ENCODE assay signal across 38 cellular contexts in the genomic region with DNA sequence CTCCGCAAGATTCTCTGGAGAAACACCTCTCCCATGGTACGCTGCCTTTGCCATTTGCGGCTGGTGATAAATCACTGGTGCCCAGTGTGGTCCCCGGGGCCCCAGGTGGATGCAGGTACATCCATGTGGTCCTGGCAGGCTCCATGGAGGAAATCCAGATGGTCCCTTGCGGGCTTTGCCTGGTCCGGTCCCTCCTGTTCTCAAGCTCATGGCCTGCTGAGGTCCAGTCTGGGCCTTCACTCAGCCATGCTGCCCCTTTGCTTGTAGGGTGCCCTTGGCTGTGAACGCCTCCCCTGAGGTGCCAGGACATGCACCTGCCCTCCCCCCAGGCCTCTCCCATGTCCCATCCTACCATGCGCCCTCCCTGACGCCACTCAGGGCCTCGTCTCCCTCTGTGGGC. TPM values are rescaled to one million over a fixed set of nuclear protein-coding genes. Genes with fewer than 3 reads are reported as not detected.
"Had no signal": no experiment of that assay in that cellular context is flagged by ENCODE, and none has a peak within 500 bp of the region (broad histone marks: within the 10 kb centered on the region; RNA-seq: fewer than 3 reads in every experiment).

No MANE protein-coding gene starts in this region.

- H3K36me3 Mint-ChIP-seq: activated naive CD4-positive, alpha-beta T cell treated with anti-CD3 and anti-CD28 coated beads, Interleukin-2, amount 10 ng/mL, durations not matched to agents 7 days and 5 days; activated naive CD4-positive, alpha-beta T cell treated with anti-CD3 and anti-CD28 coated beads, Interleukin-2, amount 50 U/mL, for 24 hours; activated naive CD8-positive, alpha-beta T cell; activated naive CD8-positive, alpha-beta T cell treated with anti-CD3 and anti-CD28 coated beads for 36 hours; activated naive CD8-positive, alpha-beta T cell treated with anti-CD3 and anti-CD28 coated beads, Interleukin-2, amount 10 ng/mL, durations not matched to agents 7 days and 5 days; brain had no signal

- H3K27me3 ChIP-seq: adrenal gland, ascending aorta, body of pancreas, brain microvascular endothelial cell, cardiac muscle cell had no signal

- H3K27ac Mint-ChIP-seq: activated naive CD4-positive, alpha-beta T cell treated with anti-CD3 and anti-CD28 coated beads for 36 hours; activated naive CD4-positive, alpha-beta T cell treated with anti-CD3 and anti-CD28 coated beads, Interleukin-2, amount 10 ng/mL, durations not matched to agents 7 days and 5 days; activated naive CD4-positive, alpha-beta T cell treated with anti-CD3 and anti-CD28 coated beads, Interleukin-2, amount 50 U/mL, for 24 hours; activated naive CD4-positive, alpha-beta T cell treated with anti-CD3 and anti-CD28 coated beads, Interleukin-2, amount 50 U/mL, for 72 hours; activated naive CD8-positive, alpha-beta T cell; activated naive CD8-positive, alpha-beta T cell treated with anti-CD3 and anti-CD28 coated beads for 36 hours; activated naive CD8-positive, alpha-beta T cell treated with anti-CD3 and anti-CD28 coated beads, Interleukin-2, amount 10 ng/mL, durations not matched to agents 7 days and 5 days; activated naive CD8-positive, alpha-beta T cell treated with anti-CD3 and anti-CD28 coated beads, Interleukin-2, amount 50 U/mL, for 24 hours; activated T-cell treated with anti-CD3 and anti-CD28 coated beads, Interleukin-2, amount 50 U/mL, for 24 hours; activated T-cell treated with anti-CD3 and anti-CD28 coated beads, Interleukin-2, amount 50 U/mL, for 72 hours; activated T-helper 1 cell treated with anti-CD3 and anti-CD28 coated beads, Interleukin-12 subunit alpha, Interleukin-12 subunit beta, Interleukin-2, Interleukin-4 antibody, amounts not matched to agents 30 ng/mL and 10 ng/mL and 1 ng/mL, durations not matched to agents 14 hours and 24 hours and 36 hours; activated T-helper 17 cell treated with anti-CD3 and anti-CD28 coated beads, Interleukin-2, amount 50 U/mL, for 72 hours; activated T-helper 2 cell treated with anti-CD3 and anti-CD28 coated beads, Interferon-gamma antibody, Interleukin-2, Interleukin-4, amounts not matched to agents 10 μg/mL and 5 μg/mL and 100 μg/mL, durations not matched to agents 14 hours and 24 hours and 36 hours had no signal

- H3K4me3 Mint-ChIP-seq: activated naive CD4-positive, alpha-beta T cell treated with anti-CD3 and anti-CD28 coated beads for 36 hours; activated naive CD4-positive, alpha-beta T cell treated with anti-CD3 and anti-CD28 coated beads, Interleukin-2, amount 10 ng/mL, durations not matched to agents 7 days and 5 days; activated naive CD4-positive, alpha-beta T cell treated with anti-CD3 and anti-CD28 coated beads, Interleukin-2, amount 50 U/mL, for 24 hours; activated naive CD8-positive, alpha-beta T cell; activated naive CD8-positive, alpha-beta T cell treated with anti-CD3 and anti-CD28 coated beads for 36 hours; activated naive CD8-positive, alpha-beta T cell treated with anti-CD3 and anti-CD28 coated beads, Interleukin-2, amount 10 ng/mL, durations not matched to agents 7 days and 5 days; activated naive CD8-positive, alpha-beta T cell treated with anti-CD3 and anti-CD28 coated beads, Interleukin-2, amount 50 U/mL, for 24 hours; activated T-cell treated with anti-CD3 and anti-CD28 coated beads, Interleukin-2, amount 50 U/mL, for 24 hours; activated T-cell treated with anti-CD3 and anti-CD28 coated beads, Interleukin-2, amount 50 U/mL, for 4 hours; activated T-cell treated with anti-CD3 and anti-CD28 coated beads, Interleukin-2, amount 50 U/mL, for 72 hours; activated T-helper 1 cell treated with anti-CD3 and anti-CD28 coated beads, Interleukin-12 subunit alpha, Interleukin-12 subunit beta, Interleukin-2, Interleukin-4 antibody, amounts not matched to agents 30 ng/mL and 10 ng/mL and 1 ng/mL, durations not matched to agents 14 hours and 24 hours and 36 hours; activated T-helper 17 cell treated with anti-CD3 and anti-CD28 coated beads, Interleukin-2, amount 50 U/mL, for 72 hours; brain; central memory CD8-positive, alpha-beta T cell had no signal

- H3K4me3 ChIP-seq: adrenal gland, ascending aorta, body of pancreas, breast epithelium, cardiac muscle cell had no signal

- H3K9me3 Mint-ChIP-seq: activated naive CD4-positive, alpha-beta T cell treated with anti-CD3 and anti-CD28 coated beads for 36 hours; activated naive CD4-positive, alpha-beta T cell treated with anti-CD3 and anti-CD28 coated beads, Interleukin-2, amount 10 ng/mL, durations not matched to agents 7 days and 5 days; activated naive CD4-positive, alpha-beta T cell treated with anti-CD3 and anti-CD28 coated beads, Interleukin-2, amount 50 U/mL, for 24 hours; activated naive CD4-positive, alpha-beta T cell treated with anti-CD3 and anti-CD28 coated beads, Interleukin-2, amount 50 U/mL, for 72 hours; activated naive CD8-positive, alpha-beta T cell treated with anti-CD3 and anti-CD28 coated beads for 36 hours; activated naive CD8-positive, alpha-beta T cell treated with anti-CD3 and anti-CD28 coated beads, Interleukin-2, amount 10 ng/mL, durations not matched to agents 7 days and 5 days; activated naive CD8-positive, alpha-beta T cell treated with anti-CD3 and anti-CD28 coated beads, Interleukin-2, amount 50 U/mL, for 24 hours; activated T-cell treated with anti-CD3 and anti-CD28 coated beads, Interleukin-2, amount 50 U/mL, for 24 hours; activated T-cell treated with anti-CD3 and anti-CD28 coated beads, Interleukin-2, amount 50 U/mL, for 4 hours; activated T-cell treated with anti-CD3 and anti-CD28 coated beads, Interleukin-2, amount 50 U/mL, for 72 hours; activated T-helper 1 cell treated with anti-CD3 and anti-CD28 coated beads, Interleukin-12 subunit alpha, Interleukin-12 subunit beta, Interleukin-2, Interleukin-4 antibody, amounts not matched to agents 30 ng/mL and 10 ng/mL and 1 ng/mL, durations not matched to agents 14 hours and 24 hours and 36 hours; activated T-helper 17 cell treated with anti-CD3 and anti-CD28 coated beads, Interleukin-2, amount 50 U/mL, for 72 hours; activated T-helper 2 cell treated with anti-CD3 and anti-CD28 coated beads, Interferon-gamma antibody, Interleukin-2, Interleukin-4, amounts not matched to agents 10 μg/mL and 5 μg/mL and 100 μg/mL, durations not matched to agents 14 hours and 24 hours and 36 hours; brain; central memory CD8-positive, alpha-beta T cell had no signal

- H3K4me1 Mint-ChIP-seq: activated naive CD4-positive, alpha-beta T cell treated with anti-CD3 and anti-CD28 coated beads, Interleukin-2, amount 10 ng/mL, durations not matched to agents 7 days and 5 days; activated naive CD4-positive, alpha-beta T cell treated with anti-CD3 and anti-CD28 coated beads, Interleukin-2, amount 50 U/mL, for 24 hours; activated naive CD8-positive, alpha-beta T cell treated with anti-CD3 and anti-CD28 coated beads for 36 hours; activated naive CD8-positive, alpha-beta T cell treated with anti-CD3 and anti-CD28 coated beads, Interleukin-2, amount 10 ng/mL, durations not matched to agents 7 days and 5 days; activated naive CD8-positive, alpha-beta T cell treated with anti-CD3 and anti-CD28 coated beads, Interleukin-2, amount 50 U/mL, for 24 hours; activated T-helper 17 cell treated with anti-CD3 and anti-CD28 coated beads, Interleukin-2, amount 50 U/mL, for 72 hours had no signal

- H3K36me3 ChIP-seq: adrenal gland, ascending aorta, brain microvascular endothelial cell, breast epithelium, cardiac muscle cell had no signal

- ATAC-seq: activated naive CD4-positive, alpha-beta T cell treated with anti-CD3 and anti-CD28 coated beads, Interleukin-2, amount 50 U/mL, for 72 hours; activated naive CD8-positive, alpha-beta T cell treated with anti-CD3 and anti-CD28 coated beads, Interleukin-2, amount 50 U/mL, for 24 hours; activated T-cell treated with anti-CD3 and anti-CD28 coated beads, Interleukin-2, amount 50 U/mL, for 4 hours; activated T-cell treated with anti-CD3 and anti-CD28 coated beads, Interleukin-2, amount 50 U/mL, for 72 hours; activated T-helper 17 cell treated with anti-CD3 and anti-CD28 coated beads, Interleukin-2, amount 50 U/mL, for 72 hours; body of pancreas had no signal

- H3K27ac ChIP-seq: adrenal gland, ascending aorta, body of pancreas, brain microvascular endothelial cell, breast epithelium, cardiac muscle cell had no signal

- DNase-seq: activated effector memory CD4-positive, alpha-beta T cell treated with anti-CD3 and anti-CD28 coated beads, Interleukin-2, amount 50 U/mL, for 16 hours; activated effector memory CD4-positive, alpha-beta T cell treated with Interleukin-2 at 50 U/mL for 16 hours; activated gamma-delta T cell; activated gamma-delta T cell treated with Interleukin-2 at 50 U/mL for 16 hours; activated naive CD4-positive, alpha-beta T cell; activated naive CD4-positive, alpha-beta T cell treated with anti-CD3 and anti-CD28 coated beads for 36 hours; activated naive CD4-positive, alpha-beta T cell treated with anti-CD3 and anti-CD28 coated beads, Interleukin-2, amount 10 ng/mL, durations not matched to agents 7 days and 5 days; activated naive CD4-positive, alpha-beta T cell treated with anti-CD3 and anti-CD28 coated beads, Interleukin-2, amount 50 U/mL, for 16 hours; activated naive CD4-positive, alpha-beta T cell treated with Interleukin-2 at 50 U/mL for 16 hours; activated naive CD8-positive, alpha-beta T cell treated with anti-CD3 and anti-CD28 coated beads for 36 hours; activated naive CD8-positive, alpha-beta T cell treated with anti-CD3 and anti-CD28 coated beads, Interleukin-2, amount 10 ng/mL, durations not matched to agents 7 days and 5 days; activated naive CD8-positive, alpha-beta T cell treated with anti-CD3 and anti-CD28 coated beads, Interleukin-2, amount 50 U/mL, for 24 hours; activated T-cell treated with anti-CD3 and anti-CD28 coated beads, Interleukin-2, amount 50 U/mL, for 1 hour; activated T-cell treated with anti-CD3 and anti-CD28 coated beads, Interleukin-2, amount 50 U/mL, for 24 hours; activated T-cell treated with anti-CD3 and anti-CD28 coated beads, Interleukin-2, amount 50 U/mL, for 4 hours; activated T-cell treated with anti-CD3 and anti-CD28 coated beads, Interleukin-2, amount 50 U/mL, for 48 hours; activated T-cell treated with anti-CD3 and anti-CD28 coated beads, Interleukin-2, amount 50 U/mL, for 72 hours; adrenal gland; amniotic stem cell; amygdala; anterior cingulate cortex; aorta; body of pancreas; brain microvascular endothelial cell; caudate nucleus; central memory CD4-positive, alpha-beta T cell; cerebellar nuclear complex had no signal

- H3K9me3 ChIP-seq: adrenal gland, ascending aorta, body of pancreas, breast epithelium had no signal

- H3K4me1 ChIP-seq: adrenal gland, ascending aorta, body of pancreas, breast epithelium had no signal

RNA-seq across cellular contexts. Expression of gene DACT2, which starts 21.2 kb away (rescaled TPM):
- total RNA-seq: activated naive CD4-positive, alpha-beta T cell treated with anti-CD3 and anti-CD28 coated beads for 36 hours; activated naive CD4-positive, alpha-beta T cell treated with anti-CD3 and anti-CD28 coated beads, Interleukin-2, amount 50 U/mL, for 72 hours; activated naive CD8-positive, alpha-beta T cell treated with anti-CD3 and anti-CD28 coated beads for 36 hours; activated naive CD8-positive, alpha-beta T cell treated with anti-CD3 and anti-CD28 coated beads, Interleukin-2, amount 10 ng/mL, durations not matched to agents 7 days and 5 days; activated T-cell treated with anti-CD3 and anti-CD28 coated beads, Interleukin-2, amount 50 U/mL, for 4 hours; ascending aorta had no signal
